ENCODE assay signal across 19 cellular contexts in the genomic region with DNA sequence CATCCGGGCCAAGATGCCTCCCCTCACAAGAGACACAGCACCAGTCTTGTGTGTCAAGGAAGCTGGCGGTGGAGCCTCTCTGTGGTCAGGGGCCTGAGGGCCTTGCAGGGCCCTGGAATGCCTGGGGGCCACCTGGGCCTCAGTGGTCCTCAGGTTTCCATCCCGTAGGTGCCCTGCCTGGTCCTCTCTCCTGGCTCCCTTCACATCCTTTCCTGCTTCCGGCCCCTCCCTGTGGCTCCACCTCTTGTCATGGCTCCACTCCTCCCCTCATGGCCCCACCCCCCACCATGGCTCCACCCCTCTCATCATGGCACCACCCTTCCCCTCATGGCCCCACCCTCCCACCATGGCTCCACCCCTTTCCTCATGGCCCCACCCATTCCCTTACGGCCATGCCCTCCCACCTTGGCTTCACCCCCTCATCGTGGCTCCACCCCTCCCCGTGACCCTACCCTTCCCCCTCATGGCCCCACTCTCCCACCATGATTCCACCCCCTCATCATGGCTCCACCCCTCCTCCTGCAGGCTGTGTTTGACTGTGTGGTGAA.
DNase-seq lines count a peak whose midpoint lies in the region; ATAC-seq, FAIRE-seq and TF ChIP-seq lines count a peak whose summit lies in the region.
"Had no signal": no experiment of that assay in that cellular context is flagged by ENCODE, and none has a peak within 500 bp of the region (broad histone marks: within the 10 kb centered on the region; RNA-seq: fewer than 3 reads in every experiment).

No MANE protein-coding gene starts in this region.

- no TSS peak for BruUV-seq in GM12878 (replicated peaks; lab: Mats Ljungman, UMichigan)

- no peak for TF ChIP-seq EP300 in GM12878 (IDR thresholded peaks at IDR 0.05; ENCODE audit: borderline replicate concordance in 1 of 2, control insufficient read depth in 1 of 2, low read depth in 2 of 2, low read length in 2 of 2)

- H3K27ac ChIP-seq in HEK293 (ENCODE audit: extremely low read depth, low read depth, low read length): no peak overlapping the region
- H3K27ac ChIP-seq in GM12878 (ENCODE audit: control insufficient read depth, insufficient read depth): no peak overlapping the region
- no peak overlapping the region for H3K27ac ChIP-seq in hepatocyte
- H3K27ac ChIP-seq: pancreas, thoracic aorta had no signal

- no peaks in the 10 kb centered on the region for H3K9me2 ChIP-seq in hepatocyte (replicated peaks; ENCODE audit: insufficient read depth)

- H3K4me3 ChIP-seq in HEK293 (ENCODE audit: low read depth, low read length): no peak overlapping the region
- no peak overlapping the region for H3K4me3 ChIP-seq in GM12878
- H3K4me3 ChIP-seq in hepatocyte: no peak overlapping the region
- H3K4me3 ChIP-seq: pancreas, smooth muscle cell, thoracic aorta had no signal

- H3K27ac Mint-ChIP-seq in activated CD4-positive, alpha-beta memory T cell treated with anti-CD3 and anti-CD28 coated beads for 36 hours: no peak overlapping the region
- H3K27ac Mint-ChIP-seq in activated CD4-positive, alpha-beta memory T cell treated with anti-CD3 and anti-CD28 coated beads, Interleukin-2, amount 10 ng/mL, durations not matched to agents 7 days and 5 days: no peak overlapping the region
- H3K27ac Mint-ChIP-seq: brain had no signal

- TF ChIP-seq CTCF in HEK293 (tag by site-specific recombination; IDR thresholded peaks at IDR 0.05) (no peak), GM12878 (IDR thresholded peaks at IDR 0.05 in 2 of 3, conservative IDR thresholded peaks at IDR 0.05 in 1 of 3; ENCODE audit: control insufficient read depth in 2 of 3, extremely low read depth in 1 of 3, insufficient read depth in 1 of 3, low read depth in 3 of 3, low read length in 3 of 3) (no peak), hepatocyte (IDR thresholded peaks at IDR 0.05; ENCODE audit: poor library complexity) (no peak)

- CTCF ChIA-PET in activated CD4-positive, alpha-beta memory T cell treated with anti-CD3 and anti-CD28 coated beads for 36 hours (lab: Charles Lee): no interaction called here
- CTCF ChIA-PET in activated CD4-positive, alpha-beta memory T cell treated with anti-CD3 and anti-CD28 coated beads, Interleukin-2, amount 10 ng/mL, durations not matched to agents 7 days and 5 days (lab: Charles Lee): no interaction called here
- CTCF ChIA-PET in HEK293 (lab: Yijun Ruan, JAX): interaction anchor here (0.9 kb wide), 1 partner anchor 17 kb away, joined by 3 read pairs; no protein-coding TSS in a partner anchor
- CTCF ChIA-PET in GM12878 (lab: Yijun Ruan, JAX): no interaction called here

- FAIRE-seq in GM12878 (lab: Jason Lieb, UNC): no peak
- FAIRE-seq: keratinocyte, pancreas had no signal

- H2AFZ ChIP-seq in GM12878 (ENCODE audit: control insufficient read depth, low read depth, low read length) (no peak overlapping the region), hepatocyte (no peak overlapping the region)

- H3K9me3 ChIP-seq in HEK293 (ENCODE audit: control insufficient read depth, insufficient read depth, low read depth, low read length): no peaks in the 10 kb centered on the region
- H3K9me3 ChIP-seq in GM12878 (replicated peaks; ENCODE audit: control insufficient read depth, insufficient read depth, low read length): no peaks in the 10 kb centered on the region
- no peaks in the 10 kb centered on the region for H3K9me3 ChIP-seq in hepatocyte (ENCODE audit: low read depth)
- H3K9me3 ChIP-seq: pancreas, thoracic aorta had no signal

- RAD21 ChIA-PET in GM12878 (lab: Charles Lee; ENCODE audit: unreplicated experiment): no interaction called here

- no peak overlapping the region for H3K9ac ChIP-seq in GM12878 (ENCODE audit: control insufficient read depth, insufficient read depth, low read length)

- H3K4me2 ChIP-seq in GM12878 (ENCODE audit: control insufficient read depth, insufficient read depth): no peak overlapping the region
- no peak overlapping the region for H3K4me2 ChIP-seq in hepatocyte
- H3K4me2 ChIP-seq: smooth muscle cell had no signal

- H4K20me1 ChIP-seq in GM12878 (ENCODE audit: control insufficient read depth, insufficient read depth): no peaks in the 10 kb centered on the region
- H4K20me1 ChIP-seq in hepatocyte (ENCODE audit: insufficient read depth, poor library complexity, severe bottlenecking): no peaks in the 10 kb centered on the region

- TF ChIP-seq POLR2A in GM12878 (IDR thresholded peaks at IDR 0.05; ENCODE audit: low read depth, low read length): no peak

- WGBS in GM12878 (ENCODE audit: insufficient coverage, insufficient replicate concordance, low lambda C conversion rate, missing lambda C conversion rate): 53% methylated on average over 3 of the region's 7 CpGs
- WGBS in hepatocyte (ENCODE audit: low lambda C conversion rate, missing lambda C conversion rate): 94% methylated on average over 6 of the region's 7 CpGs

- H3K4me1 Mint-ChIP-seq in activated CD4-positive, alpha-beta memory T cell treated with anti-CD3 and anti-CD28 coated beads for 36 hours (ENCODE audit: low read depth): no peaks in the 10 kb centered on the region
- no peaks in the 10 kb centered on the region for H3K4me1 Mint-ChIP-seq in activated CD4-positive, alpha-beta memory T cell treated with anti-CD3 and anti-CD28 coated beads, Interleukin-2, amount 10 ng/mL, durations not matched to agents 7 days and 5 days
- H3K4me1 Mint-ChIP-seq: brain had no signal

- no peaks in the 10 kb centered on the region for H3K36me3 Mint-ChIP-seq in activated CD4-positive, alpha-beta memory T cell treated with anti-CD3 and anti-CD28 coated beads for 36 hours
- H3K36me3 Mint-ChIP-seq in activated CD4-positive, alpha-beta memory T cell treated with anti-CD3 and anti-CD28 coated beads, Interleukin-2, amount 10 ng/mL, durations not matched to agents 7 days and 5 days (ENCODE audit: low read depth): no peaks in the 10 kb centered on the region

- intact Hi-C loops in activated CD4-positive, alpha-beta memory T cell treated with anti-CD3 and anti-CD28 coated beads for 36 hours (cut with micrococcal nuclease): no loop called here
- intact Hi-C loops in GM12878 (cut with micrococcal nuclease; ENCODE audit: unreplicated experiment): no loop called here
- intact Hi-C loops in posterior vena cava (cut with DNase I): no loop called here

- SMC1A ChIA-PET in GM12878 (lab: Charles Lee; ENCODE audit: uncharacterized antibody, unreplicated experiment): no interaction called here

- H3K27me3 Mint-ChIP-seq in activated CD4-positive, alpha-beta memory T cell treated with anti-CD3 and anti-CD28 coated beads for 36 hours: peaks cover 10% of the 10 kb centered on the region
- H3K27me3 Mint-ChIP-seq in activated CD4-positive, alpha-beta memory T cell treated with anti-CD3 and anti-CD28 coated beads, Interleukin-2, amount 10 ng/mL, durations not matched to agents 7 days and 5 days: no peaks in the 10 kb centered on the region
- H3K27me3 Mint-ChIP-seq: brain had no signal

- H3K4me3 Mint-ChIP-seq in activated CD4-positive, alpha-beta memory T cell treated with anti-CD3 and anti-CD28 coated beads for 36 hours: no peak overlapping the region
- no peak overlapping the region for H3K4me3 Mint-ChIP-seq in activated CD4-positive, alpha-beta memory T cell treated with anti-CD3 and anti-CD28 coated beads, Interleukin-2, amount 10 ng/mL, durations not matched to agents 7 days and 5 days
- H3K4me3 Mint-ChIP-seq: brain; effector memory CD8-positive, alpha-beta T cell had no signal

- H3K4me1 ChIP-seq in HEK293 (ENCODE audit: control insufficient read depth, insufficient read depth, low read length) (no peaks in the 10 kb centered on the region), GM12878 (ENCODE audit: control insufficient read depth, insufficient read depth, low read length) (no peaks in the 10 kb centered on the region), hepatocyte (ENCODE audit: insufficient read depth) (no peaks in the 10 kb centered on the region)
- H3K4me1 ChIP-seq: pancreas had no signal

- no peaks in the 10 kb centered on the region for H3K36me3 ChIP-seq in HEK293 (ENCODE audit: control insufficient read depth in 2 of 2, insufficient read depth in 1 of 2, low read length in 2 of 2)
- H3K36me3 ChIP-seq in GM12878 (ENCODE audit: control insufficient read depth in 2 of 2, insufficient read depth in 2 of 2, low read length in 1 of 2): no peaks in the 10 kb centered on the region
- H3K36me3 ChIP-seq in hepatocyte (replicated peaks; ENCODE audit: insufficient read depth, low read depth): no peaks in the 10 kb centered on the region
- H3K36me3 ChIP-seq: pancreas, thoracic aorta had no signal

- TF ChIP-seq RAD21 in GM12878 (IDR thresholded peaks at IDR 0.05; ENCODE audit: insufficient read depth, low read depth, low read length): no peak

- in situ Hi-C loops in GM12878 (cut with MboI): no loop called here

- H3K79me2 ChIP-seq in GM12878 (ENCODE audit: control insufficient read depth, insufficient read depth, low read length) (no peaks in the 10 kb centered on the region), hepatocyte (no peaks in the 10 kb centered on the region)

- POLR2A ChIA-PET in activated CD4-positive, alpha-beta memory T cell treated with anti-CD3 and anti-CD28 coated beads for 36 hours (lab: Charles Lee): no interaction called here
- POLR2A ChIA-PET in activated CD4-positive, alpha-beta memory T cell treated with anti-CD3 and anti-CD28 coated beads, Interleukin-2, amount 10 ng/mL, durations not matched to agents 7 days and 5 days (lab: Charles Lee): no interaction called here
- POLR2A ChIA-PET in HEK293 (lab: Yijun Ruan, JAX): no interaction called here
- POLR2A ChIA-PET in GM12878 (lab: Charles Lee): no interaction called here

- ATAC-seq in GM12878: peak; percentile 48; the same call in 1 of the 3 replicates
- ATAC-seq: activated CD4-positive, CD25-positive, alpha-beta regulatory T cell treated with anti-CD3 and anti-CD28 coated beads, Interleukin-2, amount 50 U/mL, for 24 hours; effector memory CD8-positive, alpha-beta T cell; pancreas had no signal

- H3K9me3 Mint-ChIP-seq in activated CD4-positive, alpha-beta memory T cell treated with anti-CD3 and anti-CD28 coated beads for 36 hours: no peaks in the 10 kb centered on the region
- no peaks in the 10 kb centered on the region for H3K9me3 Mint-ChIP-seq in activated CD4-positive, alpha-beta memory T cell treated with anti-CD3 and anti-CD28 coated beads, Interleukin-2, amount 10 ng/mL, durations not matched to agents 7 days and 5 days
- H3K9me3 Mint-ChIP-seq: brain; effector memory CD8-positive, alpha-beta T cell had no signal

- H3K27me3 ChIP-seq in GM12878 (replicated peaks in 1 of 2; ENCODE audit: control insufficient read depth in 2 of 2, insufficient read depth in 2 of 2, low read length in 1 of 2): peaks cover 0 to 2% of the 10 kb centered on the region in 2 experiments; a peak in 2 of 4 replicates
- H3K27me3 ChIP-seq in hepatocyte: no peaks in the 10 kb centered on the region
- H3K27me3 ChIP-seq: pancreas had no signal

- peak; percentile 27 for DNase-seq in activated CD4-positive, alpha-beta memory T cell treated with anti-CD3 and anti-CD28 coated beads for 36 hours
- no peak for DNase-seq in activated CD4-positive, alpha-beta memory T cell treated with anti-CD3 and anti-CD28 coated beads, Interleukin-2, amount 10 ng/mL, durations not matched to agents 7 days and 5 days
- DNase-seq in GM12878 (ENCODE audit: low read depth, low spot score) (no peak), posterior vena cava (ENCODE audit: low spot score) (peak; percentile 67), COR-L47 (lab: John Stamatoyannopoulos, UW) (no peak), hepatocyte (ENCODE audit: low spot score) (no peak), NCI-H1417 treated with DMSO at 0.1 percent for 48 hours (lab: John Stamatoyannopoulos, UW) (no peak)
- DNase-seq: activated gamma-delta T cell; Calu3; effector memory CD8-positive, alpha-beta T cell; foreskin melanocyte; NCI-H2171 treated with DMSO at 0.1 percent for 48 hours had no signal

Comparison
In these comparisons a context has a peak if more than half of its experiments do, and no peak if none do; other contexts are left out.
1. DNase-seq: peak in activated CD4-positive, alpha-beta memory T cell treated with anti-CD3 and anti-CD28 coated beads for 36 hours (single experiment) and posterior vena cava (single experiment); none in activated CD4-positive, alpha-beta memory T cell treated with anti-CD3 and anti-CD28 coated beads, Interleukin-2, amount 10 ng/mL, durations not matched to agents 7 days and 5 days (single experiment), GM12878 (single experiment), COR-L47 (single experiment), hepatocyte (single experiment) and NCI-H1417 treated with DMSO at 0.1 percent for 48 hours (single experiment).